9 cellular contexts compared by ENCODE assay signal in genomic region chr2:11292464-11293255, GRCh38. TPM values are rescaled to one million over a fixed set of nuclear protein-coding genes. Genes with fewer than 3 reads are reported as not detected.
DNase-seq lines count a peak whose midpoint lies in the region; ATAC-seq and TF ChIP-seq lines count a peak whose summit lies in the region.
"Had no signal": no experiment of that assay in that cellular context is flagged by ENCODE, and none has a peak within 500 bp of the region (broad histone marks: within the 10 kb centered on the region; RNA-seq: fewer than 3 reads in every experiment).

No MANE protein-coding gene starts in this region.

- no peaks in the 10 kb centered on the region for H3K27me3 Mint-ChIP-seq in activated CD4-positive, alpha-beta T cell treated with anti-CD3 and anti-CD28 coated beads for 36 hours

- CTCF ChIA-PET in activated CD4-positive, alpha-beta T cell treated with anti-CD3 and anti-CD28 coated beads for 36 hours (lab: Charles Lee), result no interaction called here

- no peaks in the 10 kb centered on the region for H3K36me3 ChIP-seq in HUES6 (ENCODE audit: control insufficient read depth, insufficient read depth, low read length)
- H3K36me3 ChIP-seq in transverse colon, result no peaks in the 10 kb centered on the region

- POLR2A ChIA-PET in activated CD4-positive, alpha-beta T cell treated with anti-CD3 and anti-CD28 coated beads for 36 hours (lab: Charles Lee), result no interaction called here

- TF ChIP-seq CTCF in AG10803 (conservative IDR thresholded peaks at IDR 0.05; ENCODE audit: low read length), result no peak
- TF ChIP-seq CTCF in astrocyte of the spinal cord (IDR thresholded peaks at IDR 0.05; ENCODE audit: low read depth, low read length), result no peak
- no peak for TF ChIP-seq CTCF in transverse colon (IDR thresholded peaks at IDR 0.05)

- intact Hi-C loops in transverse colon (cut with DNase I; ENCODE audit: low total_unique reads), result no loop called here
- intact Hi-C loops in activated CD4-positive, alpha-beta T cell treated with anti-CD3 and anti-CD28 coated beads for 36 hours (cut with DNase I, micrococcal nuclease), result no loop called here

- no peaks in the 10 kb centered on the region for H3K36me3 Mint-ChIP-seq in activated CD4-positive, alpha-beta T cell treated with anti-CD3 and anti-CD28 coated beads for 36 hours (ENCODE audit: low read depth)

- H3K9me3 ChIP-seq in HUES6 (ENCODE audit: control insufficient read depth, insufficient read depth, low read depth, low read length) (no peaks in the 10 kb centered on the region), transverse colon (no peaks in the 10 kb centered on the region)

- H3K27ac Mint-ChIP-seq in activated CD4-positive, alpha-beta T cell treated with anti-CD3 and anti-CD28 coated beads for 36 hours, result no peak overlapping the region

- TF ChIP-seq EP300 in transverse colon (IDR thresholded peaks at IDR 0.05; ENCODE audit: low read depth), result no peak

- ATAC-seq in left lobe of liver (peak; percentile 39), HG03378 (IDR thresholded peaks at IDR 0.05; ENCODE audit: unreplicated experiment) (no peak)
- ATAC-seq in activated CD4-positive, alpha-beta T cell treated with anti-CD3 and anti-CD28 coated beads for 36 hours, result no peak

- DNase-seq in AG10803 (ENCODE audit: low read depth) (peak; percentile 54), astrocyte of the spinal cord (ENCODE audit: low read depth, low spot score) (peak; percentile 47), left lobe of liver (ENCODE audit: low spot score) (no peak), transverse colon (no peak), pons (ENCODE audit: low spot score) (no peak)
- DNase-seq in activated CD4-positive, alpha-beta T cell treated with anti-CD3 and anti-CD28 coated beads for 36 hours, result no peak
- DNase-seq: activated CD4-positive, alpha-beta T cell treated with anti-CD3 and anti-CD28 coated beads, Interleukin-2, amount 50 U/mL, for 1 hour had no signal

- WGBS in transverse colon (ENCODE audit: low coverage in 1 of 2), 2 donors, result 69 to 79% methylated on average over 3 of the region's 3 CpGs

- H3K9me3 Mint-ChIP-seq in activated CD4-positive, alpha-beta T cell treated with anti-CD3 and anti-CD28 coated beads for 36 hours (ENCODE audit: low read depth), result no peaks in the 10 kb centered on the region

- 0 out of 2 replicates have a peak overlapping the region, but pooled peaks have one; percentile 25 for H3K27ac ChIP-seq in HUES6 (ENCODE audit: low read depth, low read length)
- no peak overlapping the region for H3K27ac ChIP-seq in transverse colon

- H3K4me1 ChIP-seq in HUES6 (ENCODE audit: control insufficient read depth, insufficient read depth, low read length), result peaks cover 7% of the 10 kb centered on the region
- H3K4me1 ChIP-seq in transverse colon, result peaks cover 0 to 45% (median 8%) of the 10 kb centered on the region in 4 donors

- in situ Hi-C loops in astrocyte of the spinal cord (cut with HindIII; ENCODE audit: low sequenced_read_pairs) (no loop called here), transverse colon (cut with MboI; ENCODE audit: low pct_ligation_motif_present in 1 of 4, low pct_unique_long_range_greater_than_20kb in 1 of 4, low sequenced_read_pairs in 3 of 4) (no loop called here)

- peaks cover 31% of the 10 kb centered on the region for H3K4me1 Mint-ChIP-seq in activated CD4-positive, alpha-beta T cell treated with anti-CD3 and anti-CD28 coated beads for 36 hours

- H3K4me3 Mint-ChIP-seq in activated CD4-positive, alpha-beta T cell treated with anti-CD3 and anti-CD28 coated beads for 36 hours, result no peak overlapping the region

- H3K27me3 ChIP-seq in HUES6 (ENCODE audit: control insufficient read depth, insufficient read depth, low read length), result no peaks in the 10 kb centered on the region
- H3K27me3 ChIP-seq in transverse colon, result no peaks in the 10 kb centered on the region

- TF ChIP-seq POLR2A in transverse colon (IDR thresholded peaks at IDR 0.05), result no peak

- H3K9ac ChIP-seq in HUES6 (ENCODE audit: low read length), result no peak overlapping the region

- no peak overlapping the region for H3K4me3 ChIP-seq in AG10803 (ENCODE audit: low read length)
- no peak overlapping the region for H3K4me3 ChIP-seq in HUES6 (ENCODE audit: low read depth, low read length)
- H3K4me3 ChIP-seq in astrocyte of the spinal cord (ENCODE audit: low read depth, low read length), result no peak overlapping the region
- no peak overlapping the region for H3K4me3 ChIP-seq in transverse colon

RNA-seq across cellular contexts. Expression of gene ROCK2, which starts 51.8 kb away (rescaled TPM):
- 12.0 TPM for total RNA-seq in left lobe of liver
- total RNA-seq in transverse colon, result 10 to 100 TPM; 53.9 to 93.0 (median 74.7) TPM
- total RNA-seq in activated CD4-positive, alpha-beta T cell treated with anti-CD3 and anti-CD28 coated beads for 36 hours, result 10 to 100 TPM; 14.4 to 16.7 TPM

Comparison
In these comparisons a context has a peak if more than half of its experiments do, and no peak if none do; other contexts are left out.
1. DNase-seq: peak in AG10803 (single experiment) and astrocyte of the spinal cord (single experiment); none in left lobe of liver (single experiment), transverse colon (single experiment), activated CD4-positive, alpha-beta T cell treated with anti-CD3 and anti-CD28 coated beads for 36 hours (single experiment) and pons (single experiment).